Comparison of ENCODE assay signal across 9 cellular contexts in genomic region chr22:42180349-42180842, GRCh38. TPM values are rescaled to one million over a fixed set of nuclear protein-coding genes. Genes with fewer than 3 reads are reported as not detected.
A peak's percentile ranks its signal among the peaks of the same experiment; 100 is the strongest.
DNase-seq lines count a peak whose midpoint lies in the region; TF ChIP-seq lines count a peak whose summit lies in the region.
"Had no signal": no experiment of that assay in that cellular context is flagged by ENCODE, and none has a peak within 500 bp of the region (broad histone marks: within the 10 kb centered on the region; RNA-seq: fewer than 3 reads in every experiment).

No MANE protein-coding gene starts in this region.

- H3K4me3 Mint-ChIP-seq in IgD-negative memory B cell = no peak overlapping the region
- peak overlapping the region; percentile 61 for H3K4me3 Mint-ChIP-seq in activated CD4-positive, alpha-beta memory T cell treated with anti-CD3 and anti-CD28 coated beads for 36 hours

- H3K9me3 ChIP-seq in SJCRH30 (replicated peaks) (no peaks in the 10 kb centered on the region), prostate gland (no peaks in the 10 kb centered on the region)

- H3K27me3 Mint-ChIP-seq in IgD-negative memory B cell = no peaks in the 10 kb centered on the region
- no peaks in the 10 kb centered on the region for H3K27me3 Mint-ChIP-seq in activated CD4-positive, alpha-beta memory T cell treated with anti-CD3 and anti-CD28 coated beads for 36 hours

- TF ChIP-seq POLR2A in prostate gland (IDR thresholded peaks at IDR 0.05) = no peak

- WGBS in prostate gland = 35% methylated on average over 6 of the region's 6 CpGs

- H3K4me1 Mint-ChIP-seq in IgD-negative memory B cell = peaks cover 23 to 34% (median 29%) of the 10 kb centered on the region in 3 donors
- H3K4me1 Mint-ChIP-seq in activated CD4-positive, alpha-beta memory T cell treated with anti-CD3 and anti-CD28 coated beads for 36 hours (ENCODE audit: low read depth) = peaks cover 92% of the 10 kb centered on the region

- H3K4me3 ChIP-seq in fibroblast of the aortic adventitia (ENCODE audit: low read depth, low read length) = no peak overlapping the region
- no peak overlapping the region for H3K4me3 ChIP-seq in SJCRH30
- no peak overlapping the region for H3K4me3 ChIP-seq in prostate gland
- H3K4me3 ChIP-seq: SK-N-MC had no signal

- peak; percentile 75 for DNase-seq in activated CD4-positive, alpha-beta memory T cell treated with anti-CD3 and anti-CD28 coated beads for 36 hours
- DNase-seq in fibroblast of the aortic adventitia (ENCODE audit: low read depth) (peak; percentile 22), SJCRH30 (no peak), prostate gland (ENCODE audit: low spot score) (no peak), NCI-H82 (lab: John Stamatoyannopoulos, UW) (no peak), NCI-H1092 (lab: John Stamatoyannopoulos, UW) (no peak)
- peak; percentile 53 for DNase-seq in stimulated activated CD4-positive, alpha-beta T cell treated with anti-CD3 and anti-CD28 coated beads, Interleukin-15, amount 100 ng/mL, for 24 hours

- no peak for TF ChIP-seq CTCF in fibroblast of the aortic adventitia (IDR thresholded peaks at IDR 0.05; ENCODE audit: insufficient read depth, low read length)
- no peak for TF ChIP-seq CTCF in prostate gland (IDR thresholded peaks at IDR 0.05)

- H3K36me3 Mint-ChIP-seq in IgD-negative memory B cell = peaks cover 3% of the 10 kb centered on the region
- peaks cover 22% of the 10 kb centered on the region for H3K36me3 Mint-ChIP-seq in activated CD4-positive, alpha-beta memory T cell treated with anti-CD3 and anti-CD28 coated beads for 36 hours

- H3K36me3 ChIP-seq in SJCRH30 (no peaks in the 10 kb centered on the region), prostate gland (no peaks in the 10 kb centered on the region)

- CTCF ChIA-PET in activated CD4-positive, alpha-beta memory T cell treated with anti-CD3 and anti-CD28 coated beads for 36 hours (lab: Charles Lee) = no interaction called here

- H3K27me3 ChIP-seq in SJCRH30 = no peaks in the 10 kb centered on the region
- no peaks in the 10 kb centered on the region for H3K27me3 ChIP-seq in prostate gland (replicated peaks; ENCODE audit: insufficient read depth)

- peaks cover 6% of the 10 kb centered on the region for H3K4me1 ChIP-seq in SJCRH30
- H3K4me1 ChIP-seq in prostate gland (replicated peaks) = no peaks in the 10 kb centered on the region

- intact Hi-C loops in activated CD4-positive, alpha-beta memory T cell treated with anti-CD3 and anti-CD28 coated beads for 36 hours (cut with micrococcal nuclease) = loop anchor here (1.0 to 5.0 kb wide), 3 partner anchors 22 to 88 kb away; partner anchors contain the start of gene NDUFA6
- intact Hi-C loops in prostate gland (cut with DNase I) = loop anchor here (10.0 kb wide), 1 partner anchor 84 kb away; no protein-coding TSS in a partner anchor

- H3K9me3 Mint-ChIP-seq in IgD-negative memory B cell = no peaks in the 10 kb centered on the region
- H3K9me3 Mint-ChIP-seq in activated CD4-positive, alpha-beta memory T cell treated with anti-CD3 and anti-CD28 coated beads for 36 hours = no peaks in the 10 kb centered on the region

- POLR2A ChIA-PET in activated CD4-positive, alpha-beta memory T cell treated with anti-CD3 and anti-CD28 coated beads for 36 hours (lab: Charles Lee) = interaction anchor here (0.7 to 1.9 kb wide), 2 partner anchors 22 to 36 kb away, joined by 3 to 4 read pairs; no protein-coding TSS in a partner anchor

- H3K27ac ChIP-seq in SJCRH30 (no peak overlapping the region), prostate gland (no peak overlapping the region)
- H3K27ac ChIP-seq: SK-N-MC had no signal

- peak overlapping the region in 2 of 3 donors; percentile 41 to 78 for H3K27ac Mint-ChIP-seq in IgD-negative memory B cell
- H3K27ac Mint-ChIP-seq in activated CD4-positive, alpha-beta memory T cell treated with anti-CD3 and anti-CD28 coated beads for 36 hours = peak overlapping the region; percentile 94

RNA-seq across cellular contexts. Expression of gene CYP2D6, which starts 49.8 kb away (rescaled TPM):
- not detected for polyA plus RNA-seq in IgD-negative memory B cell
- 1 to 10 TPM; 1.5 to 1.9 TPM for total RNA-seq in activated CD4-positive, alpha-beta memory T cell treated with anti-CD3 and anti-CD28 coated beads for 36 hours
- total RNA-seq in fibroblast of the aortic adventitia (ENCODE audit: low replicate concordance) = not detected in 2 replicates
- 0.04 TPM in 1 of 2 replicates, not detected in the other for total RNA-seq in SJCRH30 (2014; rRNA removed; shearing (Covaris generic))
- 1 to 10 TPM in 1 of 2 donors, under 1 TPM in 1; 0.73 to 5.2 TPM for total RNA-seq in prostate gland

Comparison
In these comparisons a context has a peak if more than half of its experiments do, and no peak if none do; other contexts are left out.
1. DNase-seq: peak in activated CD4-positive, alpha-beta memory T cell treated with anti-CD3 and anti-CD28 coated beads for 36 hours (single experiment), fibroblast of the aortic adventitia (single experiment) and stimulated activated CD4-positive, alpha-beta T cell treated with anti-CD3 and anti-CD28 coated beads, Interleukin-15, amount 100 ng/mL, for 24 hours (single experiment); none in SJCRH30 (0 of 2), prostate gland (single experiment), NCI-H82 (single experiment) and NCI-H1092 (single experiment).